Comparison of ENCODE assay signal across 19 cellular contexts in the genomic region with DNA sequence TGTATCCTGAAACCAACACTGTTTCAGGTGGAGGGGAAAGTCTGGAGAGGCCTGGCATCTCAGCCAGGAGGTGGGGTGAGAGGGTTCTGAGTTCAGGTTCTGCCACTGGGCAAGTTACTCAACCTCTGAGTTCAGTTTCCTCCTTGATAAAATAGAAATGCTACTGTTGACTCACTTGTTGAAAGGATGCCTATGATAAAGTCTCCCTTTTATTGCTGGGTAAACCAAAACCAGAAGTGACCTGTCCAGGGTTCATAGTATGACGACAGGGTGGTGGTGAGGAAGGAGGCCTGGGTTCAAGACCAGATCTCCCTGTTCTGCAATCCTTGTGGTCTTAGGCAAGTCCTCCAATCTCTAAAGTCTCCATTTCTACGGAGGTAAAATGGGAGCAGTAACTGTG.
A peak's percentile ranks its signal among the peaks of the same experiment; 100 is the strongest.
DNase-seq lines count a peak whose midpoint lies in the region; ATAC-seq, FAIRE-seq and TF ChIP-seq lines count a peak whose summit lies in the region.
"Had no signal": no experiment of that assay in that cellular context is flagged by ENCODE, and none has a peak within 500 bp of the region (broad histone marks: within the 10 kb centered on the region; RNA-seq: fewer than 3 reads in every experiment).

No MANE protein-coding gene starts in this region.

- TF ChIP-seq CTCF in gastroesophageal sphincter (IDR thresholded peaks at IDR 0.05) = no peak
- no peak for TF ChIP-seq CTCF in smooth muscle cell (IDR thresholded peaks at IDR 0.05; ENCODE audit: borderline replicate concordance, insufficient read depth, poor library complexity, severe bottlenecking)
- no peak for TF ChIP-seq CTCF in GM10266 (IDR thresholded peaks at IDR 0.05; ENCODE audit: control insufficient read depth, insufficient read depth, low read depth, missing control alignments)

- H3K4me3 ChIP-seq in gastroesophageal sphincter (no peak overlapping the region), small intestine (ENCODE audit: low read depth in 1 of 2, low read length in 2 of 2) (no peak overlapping the region), smooth muscle cell (no peak overlapping the region)
- H3K4me3 ChIP-seq: SJSA1 had no signal

- no peaks in the 10 kb centered on the region for H3K27me3 ChIP-seq in gastroesophageal sphincter
- no peaks in the 10 kb centered on the region for H3K27me3 ChIP-seq in small intestine (ENCODE audit: control insufficient read depth in 2 of 2, insufficient read depth in 2 of 2, low read length in 2 of 2)
- H3K27me3 ChIP-seq in smooth muscle cell (ENCODE audit: low read depth) = no peaks in the 10 kb centered on the region
- H3K27me3 ChIP-seq: SJSA1 had no signal

- H4K20me1 ChIP-seq in smooth muscle cell (ENCODE audit: low read depth) = peaks cover 89% of the 10 kb centered on the region

- DNase-seq in CD1c-positive myeloid dendritic cell (ENCODE audit: extremely low spot score) (peak; percentile 44), SKM-1 (lab: John Stamatoyannopoulos, UW; ENCODE audit: unreplicated experiment) (peak; percentile 31), small intestine (peak; percentile 43), NCI-H2029 treated with DMSO at 0.1 percent for 48 hours (lab: John Stamatoyannopoulos, UW) (no peak), smooth muscle cell (lab: John Stamatoyannopoulos, UW; ENCODE audit: unreplicated experiment) (no peak), GM10266 (ENCODE audit: extremely low spot score) (no peak)
- DNase-seq: CD8-positive, alpha-beta memory T cell; GF-D8; H9; Kasumi-1; NCI-H1048; NCI-H146; NCI-H226; NCI-H526; OCI-M1 had no signal

- peaks cover 13% of the 10 kb centered on the region for H3F3A ChIP-seq in smooth muscle cell (ENCODE audit: low read depth)

- ATAC-seq in gastroesophageal sphincter (no peak), GM19463 (IDR thresholded peaks at IDR 0.05; ENCODE audit: unreplicated experiment) (no peak)

- H3K79me2 ChIP-seq in smooth muscle cell (ENCODE audit: low read depth) = peaks cover 13% of the 10 kb centered on the region

- H3K4me1 ChIP-seq in gastroesophageal sphincter (peaks cover 30 to 86% (median 50%) of the 10 kb centered on the region in 3 donors), small intestine (ENCODE audit: control insufficient read depth in 2 of 2, insufficient read depth in 1 of 2, low read depth in 1 of 2, low read length in 1 of 2) (peaks cover 0 to 11% of the 10 kb centered on the region in 2 donors), smooth muscle cell (ENCODE audit: low read depth) (peaks cover 10% of the 10 kb centered on the region)
- H3K4me1 ChIP-seq: SJSA1 had no signal

- TF ChIP-seq EP300 in gastroesophageal sphincter (IDR thresholded peaks at IDR 0.05) = no peak

- FAIRE-seq in small intestine (lab: Jason Lieb, UNC) = no peak

- H3K36me3 ChIP-seq in gastroesophageal sphincter = peaks cover 0 to 4% of the 10 kb centered on the region in 2 donors
- H3K36me3 ChIP-seq in small intestine (ENCODE audit: control insufficient read depth in 2 of 2, insufficient read depth in 2 of 2, low read length in 2 of 2) = no peaks in the 10 kb centered on the region
- no peaks in the 10 kb centered on the region for H3K36me3 ChIP-seq in smooth muscle cell (ENCODE audit: low read depth)
- H3K36me3 ChIP-seq: SJSA1 had no signal

- no peak overlapping the region for H3K4me2 ChIP-seq in smooth muscle cell

- no peak for TF ChIP-seq POLR2A in gastroesophageal sphincter (IDR thresholded peaks at IDR 0.05)

- H2AFZ ChIP-seq in smooth muscle cell (ENCODE audit: low read depth) = no peak overlapping the region

- WGBS in gastroesophageal sphincter (ENCODE audit: low coverage in 1 of 2), 2 donors = no CpG with 5 or more reads among the region's 2 CpGs
- 40 to 77% (median 56%) methylated on average over 2 of the region's 2 CpGs for WGBS in small intestine, 3 donors
- WGBS in smooth muscle cell (ENCODE audit: low lambda C conversion rate) = 63% methylated on average over 2 of the region's 2 CpGs

- H3K27ac ChIP-seq in gastroesophageal sphincter (peak overlapping the region; percentile 57 to 80 (median 76)), small intestine (ENCODE audit: low read depth in 1 of 2, low read length in 1 of 2) (no peak overlapping the region), smooth muscle cell (ENCODE audit: low read depth) (no peak overlapping the region)
- H3K27ac ChIP-seq: RWPE1, SJSA1 had no signal

- no peak overlapping the region for H3K9ac ChIP-seq in smooth muscle cell (ENCODE audit: low read depth)

- H3K9me3 ChIP-seq in gastroesophageal sphincter (no peaks in the 10 kb centered on the region), small intestine (ENCODE audit: control insufficient read depth, low read depth) (no peaks in the 10 kb centered on the region), smooth muscle cell (replicated peaks; ENCODE audit: low read depth) (no peaks in the 10 kb centered on the region)
- H3K9me3 ChIP-seq: SJSA1 had no signal

Comparison
In these comparisons a context has a peak if more than half of its experiments do, and no peak if none do; other contexts are left out.
1. DNase-seq: peak in CD1c-positive myeloid dendritic cell (single experiment), SKM-1 (single experiment) and small intestine (single experiment); none in NCI-H2029 treated with DMSO at 0.1 percent for 48 hours (single experiment), smooth muscle cell (single experiment) and GM10266 (single experiment).
2. H3K27ac ChIP-seq: peak in gastroesophageal sphincter (4 of 4); none in small intestine (0 of 2) and smooth muscle cell (single experiment).